ENCODE assay signal across 8 cellular contexts in genomic region chr4:103018391-103019318, GRCh38. TPM values are rescaled to one million over a fixed set of nuclear protein-coding genes. Genes with fewer than 3 reads are reported as not detected.
DNase-seq lines count a peak whose midpoint lies in the region; ATAC-seq and TF ChIP-seq lines count a peak whose summit lies in the region.

No MANE protein-coding gene starts in this region.

- TF ChIP-seq POLR2A in vagina (IDR thresholded peaks at IDR 0.05) = no peak

- peaks cover 10% of the 10 kb centered on the region for H3K4me1 ChIP-seq in vagina

- no peak for ATAC-seq in HG03432 (IDR thresholded peaks at IDR 0.05; ENCODE audit: unreplicated experiment)

- H3K27ac ChIP-seq in cingulate gyrus (ENCODE audit: low read depth, low read length) = peak overlapping the region; percentile 87
- peak overlapping the region; percentile 93 for H3K27ac ChIP-seq in vagina

- DNase-seq in NCI-H2107 treated with DMSO at 0.1 percent for 48 hours (lab: John Stamatoyannopoulos, UW; ENCODE audit: unreplicated experiment) (peak; percentile 53), NCI-H2107 (lab: John Stamatoyannopoulos, UW) (no peak), OCI-M1 (lab: John Stamatoyannopoulos, UW) (peak; percentile 42), medulla oblongata (ENCODE audit: extremely low spot score) (peak; percentile 18), vagina (ENCODE audit: extremely low spot score in 2 of 2) (no peak), NCI-H128 (lab: John Stamatoyannopoulos, UW; ENCODE audit: unreplicated experiment) (no peak)

- TF ChIP-seq CTCF in vagina (IDR thresholded peaks at IDR 0.05) = no peak

- peak overlapping the region; percentile 51 to 55 for H3K4me3 ChIP-seq in vagina

- H3K9me3 ChIP-seq in vagina = no peaks in the 10 kb centered on the region

- H3K36me3 ChIP-seq in vagina = no peaks in the 10 kb centered on the region

- H3K27me3 ChIP-seq in vagina = no peaks in the 10 kb centered on the region

- intact Hi-C loops in vagina (cut with DNase I) = loop anchor here (10.0 kb wide), 1 partner anchor 394 kb away; no protein-coding TSS in a partner anchor

RNA-seq across cellular contexts. Expression of gene SLC9B1, which starts 0.8 kb away (rescaled TPM):
- not detected for total RNA-seq in vagina

RNA-seq across cellular contexts. Expression of gene SLC9B2, which starts 57.9 kb away (rescaled TPM):
- total RNA-seq in vagina = 23.3 TPM

Comparison
In these comparisons a context has a peak if more than half of its experiments do, and no peak if none do; other contexts are left out.
1. DNase-seq: peak in NCI-H2107 treated with DMSO at 0.1 percent for 48 hours (single experiment), OCI-M1 (single experiment) and medulla oblongata (single experiment); none in NCI-H2107 (single experiment), vagina (0 of 2) and NCI-H128 (single experiment).